7 cellular contexts compared by ENCODE assay signal in genomic region chr17:12571606-12572005, GRCh38.
"Had no signal": no experiment of that assay in that cellular context is flagged by ENCODE, and none has a peak within 500 bp of the region (broad histone marks: within the 10 kb centered on the region; RNA-seq: fewer than 3 reads in every experiment).

No MANE protein-coding gene starts in this region.

- H3K9ac ChIP-seq: KMS-11 had no signal

- DNase-seq: H9, HCEC 1CT, HFFc6, Karpas-422, KBM-7 had no signal

- ATAC-seq: GM23338 had no signal

- H3K27ac ChIP-seq: KMS-11 had no signal

- H2AFZ ChIP-seq: GM23338 had no signal

- H3K4me2 ChIP-seq: GM23338, KMS-11 had no signal

- H3K4me3 ChIP-seq: GM23338 had no signal
